8 cellular contexts compared by ENCODE assay signal in genomic region chr7:151080522-151081169, GRCh38. TPM values are rescaled to one million over a fixed set of nuclear protein-coding genes. Genes with fewer than 3 reads are reported as not detected.
DNase-seq lines count a peak whose midpoint lies in the region; ATAC-seq and TF ChIP-seq lines count a peak whose summit lies in the region.

Gene FASTK (minus strand): TSS chr7:151080809. CDS start chr7:151080766, 43 bp downstream.

- TF ChIP-seq POLR2A in erythroblast (IDR thresholded peaks at IDR 0.05; ENCODE audit: low read length): peak; percentile 78

- H3K9me3 ChIP-seq in mucosa of stomach (ENCODE audit: control insufficient read depth, low read length): no peaks in the 10 kb centered on the region

- no peaks in the 10 kb centered on the region for H3K36me3 ChIP-seq in mucosa of stomach (ENCODE audit: control insufficient read depth, insufficient read depth, low read length)

- peaks cover 59% of the 10 kb centered on the region for H3K4me1 ChIP-seq in mucosa of stomach (ENCODE audit: control insufficient read depth, insufficient read depth, low read length)

- H3K27me3 ChIP-seq in mucosa of stomach (ENCODE audit: control insufficient read depth, insufficient read depth, low read length): no peaks in the 10 kb centered on the region

- ATAC-seq in GM21576 (IDR thresholded peaks at IDR 0.05; ENCODE audit: unreplicated experiment): peak; percentile 75

- peak within 1 kb of the TSS; percentile 92 for H3K4me3 ChIP-seq in Jurkat, Clone E6-1 (ENCODE audit: low read length)
- peak within 1 kb of the TSS; percentile 80 for H3K4me3 ChIP-seq in mucosa of stomach (ENCODE audit: low read length)

- DNase-seq in DMS114 treated with DMSO at 0.1 percent for 48 hours (lab: John Stamatoyannopoulos, UW; ENCODE audit: unreplicated experiment) (peak; percentile 76), erythroblast (lab: John Stamatoyannopoulos, UW) (peak; percentile 92 to 95)
- peak; percentile 76 for DNase-seq in Jurkat, Clone E6-1 (ENCODE audit: low read depth, low spot score)
- DNase-seq in activated T-cell treated with anti-CD3 and anti-CD28 coated beads, Interleukin-2, amount 50 U/mL, for 1 hour: peak; percentile 84
- DNase-seq in stimulated activated CD8-positive, alpha-beta memory T cell treated with anti-CD3 and anti-CD28 coated beads, Interleukin-4, amount 100 ng/mL, for 48 hours: peak; percentile 88

- H3K9ac ChIP-seq in mucosa of stomach (ENCODE audit: low read length): peak within 1 kb of the TSS; percentile 90

TF ChIP-seq in PFSK-1, 5 proteins besides CTCF, POLR2A, EP300 and RAD21:
- peak; percentile 84 for TF ChIP-seq POLR2AphosphoS5 (IDR thresholded peaks at IDR 0.05; ENCODE audit: low read depth, low read length)
- peak; percentile 90; the same call in 1 of the 2 replicates for TF ChIP-seq TAF1 (IDR thresholded peaks at IDR 0.05; ENCODE audit: borderline replicate concordance, insufficient read depth, low read length)
- no peak for TF ChIP-seq REST (IDR thresholded peaks at IDR 0.05; ENCODE audit: insufficient read depth in 1 of 2, low read depth in 2 of 2, low read length in 2 of 2)

RNA-seq across cellular contexts. Expression of gene FASTK, which starts in this region (rescaled TPM):
- 34.5 TPM for polyA plus RNA-seq in Jurkat, Clone E6-1 (2012; ENCODE audit: insufficient read depth, insufficient read length)
- polyA plus RNA-seq in PFSK-1 (2012; ENCODE audit: insufficient read length, low read depth): 102 TPM

Comparison
In these comparisons a context has a peak if more than half of its experiments do, and no peak if none do; other contexts are left out.
1. Peak in every context shown above with its lines: DNase-seq, ATAC-seq and H3K4me3 ChIP-seq.